Comparison of ENCODE assay signal across 9 cellular contexts in the genomic region with DNA sequence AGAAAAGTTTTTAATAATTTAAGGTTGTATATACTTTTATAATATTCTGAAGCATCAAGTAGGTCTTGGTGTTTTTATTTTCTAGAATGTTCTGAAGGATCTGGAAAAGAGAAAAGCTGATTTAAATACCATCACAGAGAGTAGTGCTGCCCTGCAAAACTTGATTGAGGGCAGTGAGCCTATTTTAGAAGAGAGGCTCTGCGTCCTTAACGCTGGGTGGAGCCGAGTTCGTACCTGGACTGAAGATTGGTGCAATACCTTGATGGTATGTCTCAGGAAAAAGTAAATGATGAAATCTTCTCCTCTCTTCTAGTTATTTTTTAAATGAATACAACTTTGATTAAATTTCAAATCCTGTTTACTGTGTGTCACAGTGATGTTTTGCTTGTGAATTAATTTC.
"Had no signal": no experiment of that assay in that cellular context is flagged by ENCODE, and none has a peak within 500 bp of the region (broad histone marks: within the 10 kb centered on the region; RNA-seq: fewer than 3 reads in every experiment).

No MANE protein-coding gene starts in this region.

- H3K4me3 Mint-ChIP-seq: GM23338, H9, HFFc6 had no signal

- H3K4me1 Mint-ChIP-seq: GM23338, H9 had no signal

- H3K4me3 ChIP-seq: GM23248, GM23338, HAP-1 had no signal

- DNase-seq: GM23248, GOT3, H7, H9, HCEC 1CT, HFFc6 had no signal

- H3K4me1 ChIP-seq: HAP-1 had no signal

- H3K9me3 ChIP-seq: HAP-1 had no signal

- H3K27ac ChIP-seq: GM23248 had no signal

- H3K36me3 ChIP-seq: HAP-1 had no signal

- H3K27ac Mint-ChIP-seq: GM23338, H9, HFFc6 had no signal

- ATAC-seq: GM23338, HCT116 had no signal
